ENCODE assay signal across 9 cellular contexts in genomic region chr5:98773214-98773463, GRCh38. TPM values are rescaled to one million over a fixed set of nuclear protein-coding genes. Genes with fewer than 3 reads are reported as not detected.
DNase-seq lines count a peak whose midpoint lies in the region; ATAC-seq, FAIRE-seq and TF ChIP-seq lines count a peak whose summit lies in the region.
"Had no signal": no experiment of that assay in that cellular context is flagged by ENCODE, and none has a peak within 500 bp of the region (broad histone marks: within the 10 kb centered on the region; RNA-seq: fewer than 3 reads in every experiment).

No MANE protein-coding gene starts in this region.

- no peaks in the 10 kb centered on the region for H3K9me3 Mint-ChIP-seq in activated naive CD4-positive, alpha-beta T cell treated with anti-CD3 and anti-CD28 coated beads, Interleukin-2, amount 50 U/mL, for 72 hours

- ATAC-seq in activated naive CD4-positive, alpha-beta T cell treated with anti-CD3 and anti-CD28 coated beads, Interleukin-2, amount 50 U/mL, for 72 hours = no peak
- no peak for ATAC-seq in GM18520 (IDR thresholded peaks at IDR 0.05; ENCODE audit: unreplicated experiment)
- ATAC-seq in HG03439 (IDR thresholded peaks at IDR 0.05; ENCODE audit: unreplicated experiment) = no peak

- FAIRE-seq in kidney (lab: Jason Lieb, UNC) = no peak
- FAIRE-seq: K562 had no signal

- H3K36me3 ChIP-seq in kidney (ENCODE audit: control insufficient read depth in 1 of 2, insufficient read depth in 2 of 2, low read length in 2 of 2) = no peaks in the 10 kb centered on the region
- no peaks in the 10 kb centered on the region for H3K36me3 ChIP-seq in stomach smooth muscle (ENCODE audit: control insufficient read depth in 2 of 2, insufficient read depth in 2 of 2, low read length in 2 of 2)

- no peaks in the 10 kb centered on the region for H3K27me3 ChIP-seq in stomach smooth muscle (ENCODE audit: control insufficient read depth in 1 of 2, insufficient read depth in 2 of 2, low read length in 2 of 2)

- intact Hi-C loops in kidney (cut with DNase I) = no loop called here

- H3K9me3 ChIP-seq in kidney (ENCODE audit: control insufficient read depth in 1 of 2, low read length in 2 of 2) (no peaks in the 10 kb centered on the region), stomach smooth muscle (ENCODE audit: control insufficient read depth in 2 of 2, low read length in 2 of 2) (no peaks in the 10 kb centered on the region)

- H3K4me1 ChIP-seq in kidney (ENCODE audit: control insufficient read depth in 1 of 2, insufficient read depth in 1 of 2, low read depth in 1 of 2, low read length in 2 of 2) (peaks cover 16 to 20% of the 10 kb centered on the region in 2 donors), stomach smooth muscle (ENCODE audit: control insufficient read depth, insufficient read depth, low read length) (peaks cover 14% of the 10 kb centered on the region)

- H3K4me3 ChIP-seq in kidney (ENCODE audit: low read length in 2 of 2) (peak overlapping the region; percentile 73 to 77), stomach smooth muscle (ENCODE audit: low read length in 2 of 2) (peak overlapping the region; percentile 86 to 98)
- H3K4me3 ChIP-seq: K562 had no signal

- peaks cover 0 to 11% of the 10 kb centered on the region in 2 donors for H3K36me3 Mint-ChIP-seq in activated naive CD4-positive, alpha-beta T cell treated with anti-CD3 and anti-CD28 coated beads, Interleukin-2, amount 50 U/mL, for 72 hours

- H3K27ac ChIP-seq in kidney (ENCODE audit: low read depth in 2 of 2, low read length in 2 of 2) = peak overlapping the region; percentile 89 to 94
- H3K27ac ChIP-seq in stomach smooth muscle (ENCODE audit: low read length) = peak overlapping the region; percentile 77

- peak overlapping the region; percentile 37 to 66 for H3K9ac ChIP-seq in kidney (ENCODE audit: low read length in 2 of 2)
- peak overlapping the region in 1 of 2 donors; percentile 87 for H3K9ac ChIP-seq in stomach smooth muscle (ENCODE audit: low read length in 2 of 2)

- TF ChIP-seq CTCF in kidney (IDR thresholded peaks at IDR 0.05; ENCODE audit: borderline replicate concordance, extremely low read depth, insufficient read depth) = no peak

- DNase-seq in NOMO-1 treated with DMSO at 0.1 percent for 48 hours (lab: John Stamatoyannopoulos, UW; ENCODE audit: unreplicated experiment) (peak; percentile 50), NOMO-1 (lab: John Stamatoyannopoulos, UW; ENCODE audit: unreplicated experiment in 2 of 2) (no peak), kidney (no peak)
- DNase-seq in activated naive CD4-positive, alpha-beta T cell treated with anti-CD3 and anti-CD28 coated beads, Interleukin-2, amount 50 U/mL, for 72 hours (ENCODE audit: low spot score in 2 of 2) = no peak
- no peak for DNase-seq in activated effector memory CD4-positive, alpha-beta T cell treated with anti-CD3 and anti-CD28 coated beads, Interleukin-2, amount 50 U/mL, for 16 hours

- peak overlapping the region; percentile 61 to 81 for H3K27ac Mint-ChIP-seq in activated naive CD4-positive, alpha-beta T cell treated with anti-CD3 and anti-CD28 coated beads, Interleukin-2, amount 50 U/mL, for 72 hours

RNA-seq across cellular contexts. Expression of gene RGMB, which starts 0.3 kb away (rescaled TPM):
- total RNA-seq in activated naive CD4-positive, alpha-beta T cell treated with anti-CD3 and anti-CD28 coated beads, Interleukin-2, amount 50 U/mL, for 72 hours = 1 to 10 TPM; 2.9 to 3.7 TPM
- total RNA-seq in kidney = 12.2 TPM
- polyA plus RNA-seq in kidney (ENCODE audit: insufficient read depth, low read depth, low replicate concordance) = 4.0 TPM
